1 cellular context compared by ENCODE assay signal in genomic region chr1:69738458-69738857, GRCh38.
TF ChIP-seq lines count a peak whose summit lies in the region.

No MANE protein-coding gene starts in this region.

TF ChIP-seq in SK-N-SH, 30 proteins besides CTCF, POLR2A, EP300 and RAD21 (continued from another document):
- no peak for TF ChIP-seq PBX3 (IDR thresholded peaks at IDR 0.05)
- no peak for TF ChIP-seq ELF1 (IDR thresholded peaks at IDR 0.05)
- TF ChIP-seq FOXJ3 (CRISPR knock-in tag; IDR thresholded peaks at IDR 0.05) = no peak
- no peak for TF ChIP-seq POLR2AphosphoS5 (IDR thresholded peaks at IDR 0.05; ENCODE audit: low read depth, low read length)
- TF ChIP-seq MEF2A (IDR thresholded peaks at IDR 0.05; ENCODE audit: borderline replicate concordance, low read depth) = no peak
- no peak for TF ChIP-seq GABPA (IDR thresholded peaks at IDR 0.05; ENCODE audit: low read depth)
- no peak for TF ChIP-seq USF2 (IDR thresholded peaks at IDR 0.05; ENCODE audit: borderline replicate concordance, low read depth, low read length)
- no peak for TF ChIP-seq YY1 (IDR thresholded peaks at IDR 0.05; ENCODE audit: low read depth)
